ENCODE assay signal across 18 cellular contexts in genomic region chr18:3367491-3368091, GRCh38.
A peak's percentile ranks its signal among the peaks of the same experiment; 100 is the strongest.
DNase-seq lines count a peak whose midpoint lies in the region; TF ChIP-seq lines count a peak whose summit lies in the region.
"Had no signal": no experiment of that assay in that cellular context is flagged by ENCODE, and none has a peak within 500 bp of the region (broad histone marks: within the 10 kb centered on the region; RNA-seq: fewer than 3 reads in every experiment).

No MANE protein-coding gene starts in this region.

- H3K9me3 Mint-ChIP-seq in MCF 10A (ENCODE audit: unreplicated experiment) (peaks cover 15% of the 10 kb centered on the region), CD14-positive monocyte (peaks cover 0 to 7% (median 2%) of the 10 kb centered on the region in 7 donors)
- no peaks in the 10 kb centered on the region for H3K9me3 Mint-ChIP-seq in activated T-helper 1 cell treated with anti-CD3 and anti-CD28 coated beads, Interleukin-12 subunit alpha, Interleukin-12 subunit beta, Interleukin-2, Interleukin-4 antibody, amounts not matched to agents 30 ng/mL and 10 ng/mL and 1 ng/mL, durations not matched to agents 14 hours and 24 hours and 36 hours
- no peaks in the 10 kb centered on the region for H3K9me3 Mint-ChIP-seq in activated CD4-positive, alpha-beta memory T cell treated with anti-CD3 and anti-CD28 coated beads for 36 hours
- H3K9me3 Mint-ChIP-seq: neural crest cell; stimulated activated naive CD8-positive, alpha-beta T cell treated with anti-CD3 and anti-CD28 coated beads, Interleukin-15, Interleukin-2, amounts not matched to agents 100 ng/mL and 50 ng/mL, for 24 hours had no signal

- H3K27me3 Mint-ChIP-seq in MCF 10A (ENCODE audit: insufficient read depth, unreplicated experiment) (no peaks in the 10 kb centered on the region), CD14-positive monocyte (ENCODE audit: low read depth in 3 of 3) (peaks cover 1 to 8% (median 5%) of the 10 kb centered on the region in 3 donors)
- peaks cover 6% of the 10 kb centered on the region for H3K27me3 Mint-ChIP-seq in activated T-helper 1 cell treated with anti-CD3 and anti-CD28 coated beads, Interleukin-12 subunit alpha, Interleukin-12 subunit beta, Interleukin-2, Interleukin-4 antibody, amounts not matched to agents 30 ng/mL and 10 ng/mL and 1 ng/mL, durations not matched to agents 14 hours and 24 hours and 36 hours (ENCODE audit: insufficient read depth)
- peaks cover 6% of the 10 kb centered on the region for H3K27me3 Mint-ChIP-seq in activated CD4-positive, alpha-beta memory T cell treated with anti-CD3 and anti-CD28 coated beads for 36 hours
- H3K27me3 Mint-ChIP-seq: memory B cell had no signal

- H3K4me3 Mint-ChIP-seq in MCF 10A (ENCODE audit: unreplicated experiment) (peak overlapping the region; percentile 52), CD14-positive monocyte (no peak overlapping the region)
- no peak overlapping the region for H3K4me3 Mint-ChIP-seq in activated T-helper 1 cell treated with anti-CD3 and anti-CD28 coated beads, Interleukin-12 subunit alpha, Interleukin-12 subunit beta, Interleukin-2, Interleukin-4 antibody, amounts not matched to agents 30 ng/mL and 10 ng/mL and 1 ng/mL, durations not matched to agents 14 hours and 24 hours and 36 hours
- H3K4me3 Mint-ChIP-seq in activated CD4-positive, alpha-beta memory T cell treated with anti-CD3 and anti-CD28 coated beads for 36 hours = no peak overlapping the region
- H3K4me3 Mint-ChIP-seq: dendritic cell treated with granulocyte-macrophage colony-stimulating factor and Interleukin-4, amounts not matched to agents 40 ng/mL and 50 ng/mL, for 4 days; memory B cell; neural crest cell; stimulated activated naive CD8-positive, alpha-beta T cell treated with anti-CD3 and anti-CD28 coated beads, Interleukin-15, Interleukin-2, amounts not matched to agents 100 ng/mL and 50 ng/mL, for 24 hours had no signal

- no peak overlapping the region for H3K4me3 ChIP-seq in BJ (ENCODE audit: low read depth, low read length)
- H3K4me3 ChIP-seq: adrenal gland, esophagus muscularis mucosa had no signal

- BruUV-seq in MCF 10A (replicated peaks; lab: Mats Ljungman, UMichigan) = no TSS peak

- CTCF ChIA-PET in BJ (lab: Yijun Ruan, JAX) = interaction anchor here (0.6 kb wide), 2 partner anchors 22 to 354 kb away, joined by 3 to 4 read pairs; no protein-coding TSS in a partner anchor
- CTCF ChIA-PET in MCF 10A (lab: Yijun Ruan, JAX) = interaction anchor here (0.5 to 1.4 kb wide), 4 partner anchors 70 to 403 kb away, joined by 3 to 5 read pairs (median 4); no protein-coding TSS in a partner anchor
- CTCF ChIA-PET in activated CD4-positive, alpha-beta memory T cell treated with anti-CD3 and anti-CD28 coated beads for 36 hours (lab: Charles Lee) = no interaction called here

- POLR2A ChIA-PET in BJ (lab: Charles Lee) (interaction anchor here (0.6 kb wide), 1 partner anchor 86 kb away, joined by 10 read pairs; no protein-coding TSS in a partner anchor), MCF 10A (lab: Yijun Ruan, JAX) (interaction anchor here (0.5 to 1.5 kb wide), 7 partner anchors 12 to 238 kb away, joined by 3 to 11 read pairs (median 3); no protein-coding TSS in a partner anchor)
- POLR2A ChIA-PET in activated CD4-positive, alpha-beta memory T cell treated with anti-CD3 and anti-CD28 coated beads for 36 hours (lab: Charles Lee) = no interaction called here

- H3K4me1 Mint-ChIP-seq in MCF 10A (ENCODE audit: insufficient read depth, unreplicated experiment) = peaks cover 14% of the 10 kb centered on the region
- no peaks in the 10 kb centered on the region for H3K4me1 Mint-ChIP-seq in CD14-positive monocyte
- H3K4me1 Mint-ChIP-seq in activated T-helper 1 cell treated with anti-CD3 and anti-CD28 coated beads, Interleukin-12 subunit alpha, Interleukin-12 subunit beta, Interleukin-2, Interleukin-4 antibody, amounts not matched to agents 30 ng/mL and 10 ng/mL and 1 ng/mL, durations not matched to agents 14 hours and 24 hours and 36 hours (ENCODE audit: low read depth) = no peaks in the 10 kb centered on the region
- no peaks in the 10 kb centered on the region for H3K4me1 Mint-ChIP-seq in activated CD4-positive, alpha-beta memory T cell treated with anti-CD3 and anti-CD28 coated beads for 36 hours (ENCODE audit: low read depth)
- H3K4me1 Mint-ChIP-seq: memory B cell, neural crest cell had no signal

- no peaks in the 10 kb centered on the region for H3K36me3 ChIP-seq in BJ (ENCODE audit: control insufficient read depth, insufficient read depth, low read length)
- H3K36me3 ChIP-seq: adrenal gland, esophagus muscularis mucosa had no signal

- intact Hi-C loops in MCF 10A (cut with micrococcal nuclease) (loop anchor here (2.0 to 5.0 kb wide), 2 partner anchors 63 to 80 kb away; no protein-coding TSS in a partner anchor), CD14-positive monocyte (cut with micrococcal nuclease) (no loop called here)
- intact Hi-C loops in activated T-helper 1 cell treated with anti-CD3 and anti-CD28 coated beads, Interleukin-12 subunit alpha, Interleukin-12 subunit beta, Interleukin-2, Interleukin-4 antibody, amounts not matched to agents 30 ng/mL and 10 ng/mL and 1 ng/mL, durations not matched to agents 14 hours and 24 hours and 36 hours (cut with micrococcal nuclease) = no loop called here
- intact Hi-C loops in activated CD4-positive, alpha-beta memory T cell treated with anti-CD3 and anti-CD28 coated beads for 36 hours (cut with micrococcal nuclease) = no loop called here

- peak; percentile 67 for DNase-seq in BJ (ENCODE audit: low read depth)
- DNase-seq in M059J (ENCODE audit: low read depth) = peak; percentile 79
- DNase-seq in MCF 10A (ENCODE audit: unreplicated experiment) = peak; percentile 26
- DNase-seq in kidney tubule cell (ENCODE audit: low spot score) = peak; percentile 9
- no peak for DNase-seq in NOMO-1 treated with DMSO at 0.1 percent for 48 hours (lab: John Stamatoyannopoulos, UW; ENCODE audit: unreplicated experiment)
- no peak for DNase-seq in CD14-positive monocyte (ENCODE audit: low spot score)
- DNase-seq in activated T-helper 1 cell treated with anti-CD3 and anti-CD28 coated beads, Interleukin-12 subunit alpha, Interleukin-12 subunit beta, Interleukin-2, Interleukin-4 antibody, amounts not matched to agents 30 ng/mL and 10 ng/mL and 1 ng/mL, durations not matched to agents 14 hours and 24 hours and 36 hours (ENCODE audit: low spot score) = no peak
- no peak for DNase-seq in activated CD4-positive, alpha-beta memory T cell treated with anti-CD3 and anti-CD28 coated beads for 36 hours
- DNase-seq: activated T-cell treated with anti-CD3 and anti-CD28 coated beads, Interleukin-2, amount 50 U/mL, for 48 hours; MM.1S; NCI-H2081 treated with DMSO at 0.1 percent for 48 hours; SHP77 had no signal

- H3K27ac Mint-ChIP-seq in MCF 10A (ENCODE audit: low read depth, unreplicated experiment) = peak overlapping the region; percentile 88
- no peak overlapping the region for H3K27ac Mint-ChIP-seq in CD14-positive monocyte
- no peak overlapping the region for H3K27ac Mint-ChIP-seq in activated T-helper 1 cell treated with anti-CD3 and anti-CD28 coated beads, Interleukin-12 subunit alpha, Interleukin-12 subunit beta, Interleukin-2, Interleukin-4 antibody, amounts not matched to agents 30 ng/mL and 10 ng/mL and 1 ng/mL, durations not matched to agents 14 hours and 24 hours and 36 hours
- no peak overlapping the region for H3K27ac Mint-ChIP-seq in activated CD4-positive, alpha-beta memory T cell treated with anti-CD3 and anti-CD28 coated beads for 36 hours
- H3K27ac Mint-ChIP-seq: dendritic cell treated with granulocyte-macrophage colony-stimulating factor and Interleukin-4, amounts not matched to agents 40 ng/mL and 50 ng/mL, for 4 days; memory B cell; stimulated activated naive CD8-positive, alpha-beta T cell treated with anti-CD3 and anti-CD28 coated beads, Interleukin-15, Interleukin-2, amounts not matched to agents 100 ng/mL and 50 ng/mL, for 24 hours had no signal

- H3K36me3 Mint-ChIP-seq in MCF 10A (ENCODE audit: insufficient read depth, unreplicated experiment) (no peaks in the 10 kb centered on the region), CD14-positive monocyte (no peaks in the 10 kb centered on the region)
- H3K36me3 Mint-ChIP-seq in activated T-helper 1 cell treated with anti-CD3 and anti-CD28 coated beads, Interleukin-12 subunit alpha, Interleukin-12 subunit beta, Interleukin-2, Interleukin-4 antibody, amounts not matched to agents 30 ng/mL and 10 ng/mL and 1 ng/mL, durations not matched to agents 14 hours and 24 hours and 36 hours (ENCODE audit: low read depth) = no peaks in the 10 kb centered on the region
- H3K36me3 Mint-ChIP-seq in activated CD4-positive, alpha-beta memory T cell treated with anti-CD3 and anti-CD28 coated beads for 36 hours = no peaks in the 10 kb centered on the region
- H3K36me3 Mint-ChIP-seq: memory B cell had no signal

- H3K27me3 ChIP-seq in BJ (ENCODE audit: control insufficient read depth, insufficient read depth, low read length) = no peaks in the 10 kb centered on the region
- H3K27me3 ChIP-seq: adrenal gland, esophagus muscularis mucosa had no signal

- no peak for TF ChIP-seq CTCF in BJ (IDR thresholded peaks at IDR 0.05; ENCODE audit: insufficient read depth, low read depth, low read length)
- TF ChIP-seq CTCF in MCF 10A (IDR thresholded peaks at IDR 0.05; ENCODE audit: unreplicated experiment) = no peak
- TF ChIP-seq CTCF in CD14-positive monocyte (IDR thresholded peaks at IDR 0.05) = no peak

Comparison
In these comparisons a context has a peak if more than half of its experiments do, and no peak if none do; other contexts are left out.
1. DNase-seq: peak in BJ (single experiment), M059J (single experiment), MCF 10A (single experiment) and kidney tubule cell (single experiment); none in NOMO-1 treated with DMSO at 0.1 percent for 48 hours (single experiment), CD14-positive monocyte (single experiment), activated T-helper 1 cell treated with anti-CD3 and anti-CD28 coated beads, Interleukin-12 subunit alpha, Interleukin-12 subunit beta, Interleukin-2, Interleukin-4 antibody, amounts not matched to agents 30 ng/mL and 10 ng/mL and 1 ng/mL, durations not matched to agents 14 hours and 24 hours and 36 hours (single experiment) and activated CD4-positive, alpha-beta memory T cell treated with anti-CD3 and anti-CD28 coated beads for 36 hours (single experiment).